In genomic region chr17:47941246-47941997, GRCh38 we compare ENCODE assay signal across 8 cellular contexts. TPM values are rescaled to one million over a fixed set of nuclear protein-coding genes. Genes with fewer than 3 reads are reported as not detected.
DNase-seq lines count a peak whose midpoint lies in the region; ATAC-seq, FAIRE-seq and TF ChIP-seq lines count a peak whose summit lies in the region.

Gene PNPO, plus strand, starts transcription at chr17:47941571. Its CDS starts 105 bp downstream, at chr17:47941676.

- H4K20me1 ChIP-seq in smooth muscle cell (ENCODE audit: low read depth), result no peaks in the 10 kb centered on the region

- ATAC-seq in GM18873 (IDR thresholded peaks at IDR 0.05; ENCODE audit: low FRiP score, unreplicated experiment) (peak; percentile 77), HG03139 (IDR thresholded peaks at IDR 0.05; ENCODE audit: unreplicated experiment) (peak; percentile 83)

- peak; percentile 86 for DNase-seq in AG04449 (ENCODE audit: low read depth, low spot score)
- DNase-seq in NCI-H2227 (lab: John Stamatoyannopoulos, UW; ENCODE audit: unreplicated experiment), result peak; percentile 97
- DNase-seq in bronchial epithelial cell (ENCODE audit: low read depth), result peak; percentile 98
- peak; percentile 98 for DNase-seq in iPS-NIHi7 (ENCODE audit: extremely low spot score)
- no peak for DNase-seq in smooth muscle cell (lab: John Stamatoyannopoulos, UW; ENCODE audit: unreplicated experiment)

- peak within 1 kb of the TSS; percentile 91 for H3K4me2 ChIP-seq in smooth muscle cell

- H3K27ac ChIP-seq in smooth muscle cell (ENCODE audit: low read depth), result no peak within 1 kb of the TSS

- H2AFZ ChIP-seq in smooth muscle cell (ENCODE audit: low read depth), result peak within 1 kb of the TSS; percentile 67

- no peaks in the 10 kb centered on the region for H3K27me3 ChIP-seq in bronchial epithelial cell (ENCODE audit: control insufficient read depth, insufficient read depth, low read length)
- no peaks in the 10 kb centered on the region for H3K27me3 ChIP-seq in smooth muscle cell (ENCODE audit: low read depth)

- TF ChIP-seq CTCF in AG04449 (IDR thresholded peaks at IDR 0.05; ENCODE audit: insufficient read depth, low read length, missing control alignments) (peak; percentile 10), WI38 (IDR thresholded peaks at IDR 0.05; ENCODE audit: low read depth, low read length) (no peak), bronchial epithelial cell (IDR thresholded peaks at IDR 0.05; ENCODE audit: insufficient read depth, low read length, severe bottlenecking) (peak; percentile 16), smooth muscle cell (IDR thresholded peaks at IDR 0.05; ENCODE audit: borderline replicate concordance, insufficient read depth, poor library complexity, severe bottlenecking) (no peak)

- no peaks in the 10 kb centered on the region for H3K4me1 ChIP-seq in smooth muscle cell (ENCODE audit: low read depth)

- POLR2A ChIA-PET in AG04449 (lab: Yijun Ruan, JAX), result interaction anchor here (0.6 to 1.8 kb wide), 3 partner anchors 9 to 951 kb away, joined by 3 to 6 read pairs (median 5); partner anchors contain the start of gene SP2

- H3K9me3 ChIP-seq in smooth muscle cell (replicated peaks; ENCODE audit: low read depth), result no peaks in the 10 kb centered on the region

- peak; percentile 36 for FAIRE-seq in bronchial epithelial cell (lab: Jason Lieb, UNC)

- CTCF ChIA-PET in AG04449 (lab: Yijun Ruan, JAX), result interaction anchor here (0.9 to 18.9 kb wide), 12 partner anchors 7 to 100 kb away, joined by 3 to 775 read pairs (median 6); partner anchors contain the start of genes CDK5RAP3, PRR15L, SCRN2 and SP2

- WGBS in smooth muscle cell (ENCODE audit: low lambda C conversion rate), result 46% methylated on average over 39 of the region's 46 CpGs

- H3K79me2 ChIP-seq in smooth muscle cell (ENCODE audit: low read depth), result no peaks in the 10 kb centered on the region

- peak within 1 kb of the TSS; percentile 78 for H3K4me3 ChIP-seq in AG04449 (ENCODE audit: low read depth, low read length)
- H3K4me3 ChIP-seq in WI38 (ENCODE audit: low read depth, low read length), result peak within 1 kb of the TSS; percentile 65
- peak within 1 kb of the TSS; percentile 77 for H3K4me3 ChIP-seq in bronchial epithelial cell (ENCODE audit: low read depth, low read length)
- H3K4me3 ChIP-seq in smooth muscle cell, result peak within 1 kb of the TSS; percentile 58

- no peaks in the 10 kb centered on the region for H3F3A ChIP-seq in smooth muscle cell (ENCODE audit: low read depth)

- no peak within 1 kb of the TSS for H3K9ac ChIP-seq in smooth muscle cell (ENCODE audit: low read depth)

- H3K36me3 ChIP-seq in bronchial epithelial cell (ENCODE audit: control insufficient read depth, insufficient read depth, low read length), result peaks cover 9% of the 10 kb centered on the region
- no peaks in the 10 kb centered on the region for H3K36me3 ChIP-seq in smooth muscle cell (ENCODE audit: low read depth)

RNA-seq across cellular contexts. Expression of gene PNPO, which starts in this region (rescaled TPM):
- total RNA-seq in bronchial epithelial cell (23.7 and 25.3 TPM in 2 replicates), smooth muscle cell (7.6 and 9.3 TPM in 2 replicates)
- 5.2 and 8.0 TPM in 2 replicates for polyA plus RNA-seq in smooth muscle cell

Comparison
In these comparisons a context has a peak if more than half of its experiments do, and no peak if none do; other contexts are left out.
1. CTCF ChIP-seq: peak in AG04449 (single experiment) and bronchial epithelial cell (single experiment); none in WI38 (single experiment) and smooth muscle cell (single experiment).
2. Peak in every context shown above with its lines, with median percentiles within 50 percentile points of each other: H3K4me3 ChIP-seq.